ENCODE assay signal across 14 cellular contexts in genomic region chr13:51827254-51827653, GRCh38. TPM values are rescaled to one million over a fixed set of nuclear protein-coding genes. Genes with fewer than 3 reads are reported as not detected.
DNase-seq lines count a peak whose midpoint lies in the region; ATAC-seq, FAIRE-seq and TF ChIP-seq lines count a peak whose summit lies in the region.
"Had no signal": no experiment of that assay in that cellular context is flagged by ENCODE, and none has a peak within 500 bp of the region (broad histone marks: within the 10 kb centered on the region; RNA-seq: fewer than 3 reads in every experiment).

No MANE protein-coding gene starts in this region.

- H3K4me3 Mint-ChIP-seq in glutamatergic neuron (ENCODE audit: unreplicated experiment): no peak overlapping the region
- H3K4me3 Mint-ChIP-seq: GM23338 had no signal

- peak overlapping the region; percentile 3 for H3K27ac Mint-ChIP-seq in glutamatergic neuron (ENCODE audit: unreplicated experiment)
- H3K27ac Mint-ChIP-seq: GM23338 had no signal

- TF ChIP-seq CTCF in heart right ventricle (IDR thresholded peaks at IDR 0.05) (no peak), glutamatergic neuron (IDR thresholded peaks at IDR 0.05; ENCODE audit: partially characterized antibody, unreplicated experiment) (no peak)

- H3K4me3 ChIP-seq in heart right ventricle: no peak overlapping the region
- H3K4me3 ChIP-seq: GM23338, mucosa of descending colon, prostate gland had no signal

- ATAC-seq in heart right ventricle: peak in 1 of 8 donors; percentile 2
- no peak for ATAC-seq in Right ventricle myocardium superior (ENCODE audit: poor library complexity)
- ATAC-seq in GM21529 (IDR thresholded peaks at IDR 0.05; ENCODE audit: unreplicated experiment): no peak
- ATAC-seq in activated CD4-positive, CD25-positive, alpha-beta regulatory T cell treated with anti-CD3 and anti-CD28 coated beads, Interleukin-2, amount 50 U/mL, for 24 hours: no peak
- ATAC-seq: GM23338, mucosa of descending colon had no signal

- peaks cover 29% of the 10 kb centered on the region for H3K4me1 Mint-ChIP-seq in glutamatergic neuron (ENCODE audit: low read depth, unreplicated experiment)

- H3K27ac ChIP-seq in heart right ventricle: peak overlapping the region in 9 of 10 donors; percentile 39 to 83 (median 70)
- H3K27ac ChIP-seq: prostate gland had no signal

- intact Hi-C loops in heart right ventricle (cut with DNase I): no loop called here
- intact Hi-C loops in Right ventricle myocardium superior (cut with DNase I): no loop called here

- H3K27me3 Mint-ChIP-seq in glutamatergic neuron (ENCODE audit: unreplicated experiment): peaks cover 2% of the 10 kb centered on the region

- H3K4me1 ChIP-seq in heart right ventricle: peaks cover 4 to 68% (median 42%) of the 10 kb centered on the region in 9 donors
- H3K4me1 ChIP-seq: prostate gland had no signal

- H3K36me3 ChIP-seq in heart right ventricle: no peaks in the 10 kb centered on the region
- H3K36me3 ChIP-seq: prostate gland had no signal

- no peak for FAIRE-seq in GM12892 (lab: Jason Lieb, UNC)
- FAIRE-seq: RCC 7860 had no signal

- no peaks in the 10 kb centered on the region for H3K9me3 ChIP-seq in heart right ventricle
- H3K9me3 ChIP-seq: mucosa of descending colon, prostate gland had no signal

- H3K36me3 Mint-ChIP-seq in glutamatergic neuron (ENCODE audit: unreplicated experiment): no peaks in the 10 kb centered on the region

- peaks cover 3% of the 10 kb centered on the region for H3K9me3 Mint-ChIP-seq in glutamatergic neuron (ENCODE audit: unreplicated experiment)
- H3K9me3 Mint-ChIP-seq: GM23338 had no signal

- 47 to 52% methylated on average over 4 of the region's 4 CpGs for WGBS in heart right ventricle, 2 donors

- TF ChIP-seq POLR2A in GM12892 (IDR thresholded peaks at IDR 0.05; ENCODE audit: low read depth, low read length): no peak

- DNase-seq in heart right ventricle: no peak
- no peak for DNase-seq in Right ventricle myocardium superior
- peak; percentile 30 for DNase-seq in RPMI8226
- no peak for DNase-seq in glutamatergic neuron
- no peak for DNase-seq in GM12892 (ENCODE audit: insufficient read length)
- DNase-seq in NCI-H446 treated with DMSO at 0.1 percent for 48 hours (lab: John Stamatoyannopoulos, UW): no peak
- DNase-seq: activated CD8-positive, alpha-beta memory T cell treated with anti-CD3 and anti-CD28 coated beads, Interleukin-2, amount 50 U/mL, for 48 hours; mucosa of descending colon had no signal

- H3K27me3 ChIP-seq in heart right ventricle: no peaks in the 10 kb centered on the region

RNA-seq across cellular contexts. Expression of gene TMEM272, which starts 17.7 kb away (rescaled TPM):
- total RNA-seq in heart right ventricle (1 to 10 TPM in 4 of 10 donors, under 1 TPM in 6; 0.32 to 2.7 (median 0.77) TPM), Right ventricle myocardium superior (0.38 TPM), glutamatergic neuron (ENCODE audit: unreplicated experiment) (0.59 TPM)
- under 1 TPM; 0.09 to 0.37 TPM for polyA plus RNA-seq in heart right ventricle
- 0.06 TPM for polyA plus RNA-seq in GM12892 (2012; ENCODE audit: missing spikeins)
- total RNA-seq: fibroblast of villous mesenchyme had no signal

RNA-seq across cellular contexts. Expression of gene DHRS12, which starts 23.3 kb away (rescaled TPM):
- total RNA-seq in heart right ventricle (10 to 100 TPM in 6 of 10 donors, 1 to 10 TPM in 4; 8.6 to 14.0 (median 10.3) TPM), Right ventricle myocardium superior (10.4 TPM), glutamatergic neuron (ENCODE audit: unreplicated experiment) (19.8 TPM)
- 10 to 100 TPM in 1 of 2 donors, 1 to 10 TPM in 1; 5.5 to 20.6 TPM for polyA plus RNA-seq in heart right ventricle
- 6.2 TPM for polyA plus RNA-seq in GM12892 (2012; ENCODE audit: missing spikeins)

RNA-seq across cellular contexts. Expression of gene CCDC70, which starts 34.5 kb away (rescaled TPM):
- total RNA-seq in heart right ventricle: not detected
- polyA plus RNA-seq in heart right ventricle: not detected
- not detected for total RNA-seq in Right ventricle myocardium superior
- not detected for total RNA-seq in glutamatergic neuron (ENCODE audit: unreplicated experiment)
- not detected for polyA plus RNA-seq in GM12892 (2012; ENCODE audit: missing spikeins)
- total RNA-seq: fibroblast of villous mesenchyme, GM23338, mucosa of descending colon had no signal
- polyA plus RNA-seq: GM23338 had no signal
